14 cellular contexts compared by ENCODE assay signal in genomic region chr16:64428463-64428862, GRCh38.
DNase-seq lines count a peak whose midpoint lies in the region; ATAC-seq and TF ChIP-seq lines count a peak whose summit lies in the region.
"Had no signal": no experiment of that assay in that cellular context is flagged by ENCODE, and none has a peak within 500 bp of the region (broad histone marks: within the 10 kb centered on the region; RNA-seq: fewer than 3 reads in every experiment).

No MANE protein-coding gene starts in this region.

- TF ChIP-seq CTCF in DOHH2 (IDR thresholded peaks at IDR 0.05; ENCODE audit: low read depth, low read length, poor library complexity, severe bottlenecking) (no peak), cardiac fibroblast (IDR thresholded peaks at IDR 0.05; ENCODE audit: low read depth, low read length) (no peak), osteoblast (IDR thresholded peaks at IDR 0.05; ENCODE audit: extremely low read depth, low read depth, low read length) (no peak)

- no peaks in the 10 kb centered on the region for H3K9me2 ChIP-seq in DOHH2 (replicated peaks; ENCODE audit: control insufficient read depth, low read length)

- ATAC-seq in GM19023 (IDR thresholded peaks at IDR 0.05; ENCODE audit: unreplicated experiment), result no peak
- no peak for ATAC-seq in HG03025 (IDR thresholded peaks at IDR 0.05; ENCODE audit: low FRiP score, unreplicated experiment)
- no peak for ATAC-seq in GM21528 (IDR thresholded peaks at IDR 0.05; ENCODE audit: low FRiP score, unreplicated experiment)
- ATAC-seq: activated T-cell treated with anti-CD3 and anti-CD28 coated beads, Interleukin-2, amount 50 U/mL, for 4 hours; gastroesophageal sphincter; pancreas had no signal

- H3K79me2 ChIP-seq in DOHH2 (ENCODE audit: control insufficient read depth, low read length) (no peaks in the 10 kb centered on the region), osteoblast (ENCODE audit: insufficient read depth, low read length) (no peaks in the 10 kb centered on the region)

- H3K4me3 ChIP-seq in DOHH2 (ENCODE audit: low read length), result peak overlapping the region; percentile 5
- H3K4me3 ChIP-seq in cardiac fibroblast (replicated peaks in 1 of 2; ENCODE audit: low read depth in 2 of 2, low read length in 2 of 2), result no peak overlapping the region
- H3K4me3 ChIP-seq in osteoblast (ENCODE audit: insufficient read depth, low read length), result no peak overlapping the region
- no peak overlapping the region for H3K4me3 ChIP-seq in H7 (ENCODE audit: insufficient read depth, low read depth, low read length)
- H3K4me3 ChIP-seq: cardiac muscle cell, gastroesophageal sphincter, pancreas, tibial nerve had no signal

- no peak overlapping the region for H2AFZ ChIP-seq in osteoblast (ENCODE audit: low read length)

- H3K4me1 ChIP-seq in DOHH2 (ENCODE audit: control insufficient read depth, low read length) (peaks cover 24% of the 10 kb centered on the region), osteoblast (ENCODE audit: insufficient read depth, low read length) (peaks cover 9% of the 10 kb centered on the region)
- H3K4me1 ChIP-seq: gastroesophageal sphincter, pancreas, tibial nerve had no signal

- H3K27me3 ChIP-seq in DOHH2 (ENCODE audit: control insufficient read depth, low read length), result no peaks in the 10 kb centered on the region
- H3K27me3 ChIP-seq in osteoblast (ENCODE audit: insufficient read depth, low read length), result no peaks in the 10 kb centered on the region
- no peaks in the 10 kb centered on the region for H3K27me3 ChIP-seq in H7 (ENCODE audit: control insufficient read depth, insufficient read depth, low read length)
- H3K27me3 ChIP-seq: cardiac muscle cell, gastroesophageal sphincter, pancreas, tibial nerve had no signal

- H3K27ac ChIP-seq in DOHH2 (ENCODE audit: low read depth, low read length) (peak overlapping the region; percentile 29), osteoblast (ENCODE audit: low read depth, low read length) (no peak overlapping the region)
- H3K27ac ChIP-seq: cardiac muscle cell, gastroesophageal sphincter, pancreas, tibial nerve, VCaP had no signal

- DNase-seq in NCI-H446 treated with DMSO at 0.1 percent for 48 hours (lab: John Stamatoyannopoulos, UW) (peak; percentile 3), cardiac fibroblast (ENCODE audit: low read depth in 2 of 2) (peak; percentile 67 to 72), osteoblast (ENCODE audit: insufficient read length, low spot score, missing footprints) (peak; percentile 44), H7 (no peak)
- DNase-seq: activated T-cell treated with anti-CD3 and anti-CD28 coated beads, Interleukin-2, amount 50 U/mL, for 4 hours; pancreas had no signal

- H3K4me2 ChIP-seq in DOHH2 (ENCODE audit: low read length) (peak overlapping the region; percentile 34), osteoblast (ENCODE audit: insufficient read depth, low read length) (no peak overlapping the region)

- H3K36me3 ChIP-seq in DOHH2 (ENCODE audit: control insufficient read depth, low read length), result peaks cover 6% of the 10 kb centered on the region
- no peaks in the 10 kb centered on the region for H3K36me3 ChIP-seq in osteoblast (ENCODE audit: insufficient read depth, low read length)
- H3K36me3 ChIP-seq in H7 (replicated peaks; ENCODE audit: control insufficient read depth, insufficient read depth, low read length), result no peaks in the 10 kb centered on the region
- H3K36me3 ChIP-seq: cardiac muscle cell, gastroesophageal sphincter, pancreas, tibial nerve had no signal

- H3K9me3 ChIP-seq in DOHH2 (ENCODE audit: control insufficient read depth, insufficient read depth, low read length) (peaks cover 18% of the 10 kb centered on the region; the same call in 1 of the 2 replicates), osteoblast (ENCODE audit: low read depth, low read length) (no peaks in the 10 kb centered on the region)
- H3K9me3 ChIP-seq: pancreas had no signal

- no peaks in the 10 kb centered on the region for H3F3A ChIP-seq in DOHH2 (ENCODE audit: control insufficient read depth, insufficient read depth)

- H4K20me1 ChIP-seq in DOHH2 (ENCODE audit: control insufficient read depth, insufficient read depth, low read depth, low read length) (no peaks in the 10 kb centered on the region), osteoblast (ENCODE audit: insufficient read depth, low read length) (no peaks in the 10 kb centered on the region)
